Comparison of ENCODE assay signal across 8 cellular contexts in the genomic region with DNA sequence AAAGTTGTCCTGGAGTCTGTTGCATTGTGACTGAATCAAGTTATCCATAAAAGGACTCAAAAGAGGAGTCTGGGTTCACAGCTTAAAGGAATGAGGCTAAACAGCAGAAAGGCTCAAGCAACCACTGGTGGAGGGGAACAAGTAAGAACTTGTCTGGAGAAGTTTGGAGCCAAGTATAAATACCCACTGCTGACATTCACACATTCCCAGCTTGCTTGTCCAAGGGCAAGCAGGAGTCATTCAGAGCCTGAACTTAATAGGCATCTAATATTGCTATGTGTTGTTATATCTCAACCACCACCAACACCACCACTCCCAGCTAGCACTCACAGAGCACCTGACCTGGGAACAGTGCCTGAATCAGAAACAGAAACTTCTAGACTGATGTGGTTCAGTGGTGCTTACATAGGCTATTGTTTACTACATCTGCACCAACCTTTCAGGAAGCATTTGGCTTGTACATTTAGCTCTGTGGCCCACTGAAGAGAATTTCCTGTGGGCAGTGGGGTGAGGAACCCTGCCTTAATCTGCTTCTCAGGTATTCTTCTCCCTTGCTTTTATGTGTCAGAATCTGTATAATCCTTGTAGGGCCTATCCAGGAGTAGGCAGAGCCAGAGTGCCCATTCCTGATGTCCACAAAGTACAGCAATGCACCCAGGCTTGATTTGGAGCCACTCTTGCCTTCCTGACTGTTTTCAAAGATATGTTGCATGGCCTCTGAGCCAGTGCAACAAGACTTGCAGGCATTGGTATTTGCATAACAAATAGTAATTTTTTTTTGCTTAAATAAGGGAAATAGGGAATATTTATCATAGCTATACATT. TPM values are rescaled to one million over a fixed set of nuclear protein-coding genes. Genes with fewer than 3 reads are reported as not detected.
DNase-seq lines count a peak whose midpoint lies in the region; ATAC-seq and TF ChIP-seq lines count a peak whose summit lies in the region.
"Not testable (repeated sequence)": the region's sequence is repeated elsewhere in the genome, so short reads cannot be mapped to it uniquely, and the experiment has no call there.

No MANE protein-coding gene starts in this region.

- H3K79me2 ChIP-seq in OCI-LY3 (ENCODE audit: low read length), result peaks cover 28% of the 10 kb centered on the region

- not testable (repeated sequence) for H3K27me3 ChIP-seq in OCI-LY3 (ENCODE audit: low read depth, low read length); heart left ventricle; aorta (ENCODE audit: control insufficient read depth in 1 of 2, insufficient read depth in 2 of 2, low read length in 1 of 2)

- not testable (repeated sequence) for H3K36me3 ChIP-seq in OCI-LY3 (replicated peaks; ENCODE audit: low read depth, low read length); heart left ventricle; aorta (ENCODE audit: control insufficient read depth in 1 of 2, insufficient read depth in 2 of 2, low read length in 1 of 2)

- H3K27ac Mint-ChIP-seq in brain (peak overlapping the region; percentile 31 to 89 (median 84)), nephron (peak overlapping the region in 2 of 3 experiments; percentile 43 to 68)

- intact Hi-C loops in heart left ventricle (cut with DNase I), result loop anchor here in 5 of 10 donors (5.0 to 10.0 kb wide), 4 partner anchors 210 to 1133 kb away; a partner anchor contains a TSS
- intact Hi-C loops in aorta (cut with DNase I), result not testable (repeated sequence)

- H3K36me3 Mint-ChIP-seq in brain; nephron (ENCODE audit: low read depth): not testable (repeated sequence)

- not testable (repeated sequence) for H3K27ac ChIP-seq in OCI-LY3 (ENCODE audit: low read length)
- H3K27ac ChIP-seq in heart left ventricle (peak overlapping the region in 4 of 12 donors; percentile 19 to 38 (median 24)), aorta (ENCODE audit: low read depth in 1 of 2, low read length in 2 of 2) (peak overlapping the region; percentile 77 to 82)

- not testable (repeated sequence) for H3K27me3 Mint-ChIP-seq in brain; nephron (ENCODE audit: low read depth)

- DNase-seq in heart left ventricle, aorta: not testable (repeated sequence)

- not testable (repeated sequence) for H3K9me3 ChIP-seq in OCI-LY3 (ENCODE audit: insufficient read depth, low read length); heart left ventricle; aorta (ENCODE audit: control insufficient read depth, low read length)

- not testable (repeated sequence) for H4K20me1 ChIP-seq in OCI-LY3 (ENCODE audit: insufficient read depth, low read length)

- not testable (repeated sequence) for H3K4me3 ChIP-seq in OCI-LY3 (ENCODE audit: low read length); heart left ventricle; aorta (ENCODE audit: low read length in 2 of 2)

- H3K4me2 ChIP-seq in OCI-LY3 (ENCODE audit: low read length), result peak overlapping the region; percentile 24

- not testable (repeated sequence) for H3K9ac ChIP-seq in OCI-LY3 (ENCODE audit: low read length)

- H3K4me1 ChIP-seq in OCI-LY3 (ENCODE audit: low read length), result peaks cover 35% of the 10 kb centered on the region
- H3K4me1 ChIP-seq in heart left ventricle, result peaks cover 0 to 18% (median 7%) of the 10 kb centered on the region in 12 donors
- H3K4me1 ChIP-seq in aorta (ENCODE audit: control insufficient read depth in 1 of 2, insufficient read depth in 2 of 2, low read length in 2 of 2), result not testable (repeated sequence)

- not testable (repeated sequence) for TF ChIP-seq CTCF in OCI-LY3 (IDR thresholded peaks at IDR 0.05; ENCODE audit: low read depth, low read length); brain (conservative IDR thresholded peaks at IDR 0.05); heart left ventricle (IDR thresholded peaks at IDR 0.05); nephron (IDR thresholded peaks at IDR 0.05; ENCODE audit: unreplicated experiment in 3 of 3)

- not testable (repeated sequence) for H3K4me3 Mint-ChIP-seq in brain, nephron

- H3K9me3 Mint-ChIP-seq in brain, nephron: not testable (repeated sequence)

- not testable (repeated sequence) for H2AFZ ChIP-seq in OCI-LY3 (ENCODE audit: low read depth, low read length)

- peaks cover 34% of the 10 kb centered on the region for H3K4me1 Mint-ChIP-seq in brain
- peaks cover 12% of the 10 kb centered on the region for H3K4me1 Mint-ChIP-seq in nephron

- TF ChIP-seq POLR2A in heart left ventricle (IDR thresholded peaks at IDR 0.05), result not testable (repeated sequence)

- ATAC-seq in GM18519 (IDR thresholded peaks at IDR 0.05; ENCODE audit: low FRiP score, unreplicated experiment) (peak; percentile 44), GM21619 (IDR thresholded peaks at IDR 0.05; ENCODE audit: unreplicated experiment) (peak; percentile 74), HG03103 (IDR thresholded peaks at IDR 0.05; ENCODE audit: low read depth, unreplicated experiment) (peak; percentile 80), heart left ventricle (peak in 3 of 4 donors; percentile 38 to 61 (median 42)), aorta (ENCODE audit: low FRiP score) (peak; percentile 75)

RNA-seq across cellular contexts. Expression of a gene that starts 36.5 kb away (rescaled TPM):
- polyA plus RNA-seq in brain (ENCODE audit: insufficient read depth, low read depth, low replicate concordance), result 1.7 TPM
- total RNA-seq in heart left ventricle, result 1 to 10 TPM in 1 of 9 donors, under 1 TPM in 8; 0.25 to 1.9 (median 0.51) TPM
- polyA plus RNA-seq in heart left ventricle, result 1 to 10 TPM in 1 of 2 donors, under 1 TPM in 1; 0.55 to 1.4 TPM
- 1 to 10 TPM; 1.1 to 1.4 TPM for total RNA-seq in aorta
- polyA plus RNA-seq in aorta, result under 1 TPM in 1 of 2 donors, not detected in 1; 0.63 TPM
